ENCODE assay signal across 7 cellular contexts in the genomic region with DNA sequence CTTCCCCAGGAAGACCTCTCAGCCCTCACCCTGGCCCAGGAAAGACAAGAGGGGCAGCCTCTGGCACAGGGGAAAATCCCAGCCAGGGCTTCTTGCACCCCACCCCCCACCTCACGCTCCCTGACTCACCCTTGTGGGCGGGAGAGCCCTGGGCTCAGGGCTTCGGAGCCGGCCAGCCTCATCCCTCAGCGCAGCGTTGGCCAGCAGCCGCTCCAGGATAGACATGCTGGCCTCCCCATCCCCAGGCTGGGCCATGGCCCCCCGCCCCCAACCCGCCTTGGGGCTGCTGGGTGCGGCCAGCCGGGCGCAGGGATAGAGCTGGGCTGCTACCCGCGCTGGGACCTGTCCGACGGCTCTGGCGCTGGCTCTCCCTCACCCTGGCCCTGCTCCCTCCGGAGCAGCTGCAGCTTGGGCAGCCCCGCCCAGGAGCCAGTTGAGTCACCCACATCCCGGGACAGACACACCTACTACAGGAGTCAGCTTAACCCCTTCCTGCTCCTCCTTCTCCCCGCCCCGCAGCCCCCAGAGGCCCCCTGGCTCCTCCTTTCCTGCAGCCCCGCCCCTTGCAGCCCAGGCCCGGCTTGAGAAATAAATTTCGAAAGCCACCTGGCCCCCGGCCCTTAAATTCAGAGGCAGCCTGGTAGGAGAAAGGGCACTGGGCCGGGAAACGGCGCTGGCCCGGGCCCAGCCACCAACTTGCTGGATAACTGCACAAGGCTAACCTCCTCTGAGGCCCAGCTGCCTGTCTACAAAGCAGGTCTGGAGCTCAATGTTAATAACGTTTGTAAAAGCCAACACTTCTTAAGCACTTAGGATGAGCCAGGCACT. TPM values are rescaled to one million over a fixed set of nuclear protein-coding genes. Genes with fewer than 3 reads are reported as not detected.
DNase-seq lines count a peak whose midpoint lies in the region; ATAC-seq and TF ChIP-seq lines count a peak whose summit lies in the region.

No MANE protein-coding gene starts in this region.

- peak; percentile 99 for ATAC-seq in GM18499 (IDR thresholded peaks at IDR 0.05; ENCODE audit: insufficient read depth, unreplicated experiment)
- peak; percentile 98 for ATAC-seq in HG02759 (IDR thresholded peaks at IDR 0.05; ENCODE audit: unreplicated experiment)

- H3K27ac ChIP-seq in dorsolateral prefrontal cortex (peak overlapping the region in 50 of 59 donors; percentile 16 to 81 (median 56)), liver (ENCODE audit: low read depth in 1 of 2, low read length in 2 of 2) (peak overlapping the region; percentile 92 to 93)

- H3K9ac ChIP-seq in liver (ENCODE audit: low read depth in 1 of 2, low read length in 2 of 2) = peak overlapping the region in 1 of 2 donors; percentile 20

- DNase-seq in NCI-H1694 treated with DMSO at 0.1 percent for 48 hours (lab: John Stamatoyannopoulos, UW) (peak; percentile 61), dorsolateral prefrontal cortex (peak in 7 of 10 donors; percentile 36 to 79 (median 66))
- peak; percentile 40 to 57 for DNase-seq in activated CD4-positive, alpha-beta T cell treated with anti-CD3 and anti-CD28 coated beads for 4 hours
- peak; percentile 63 to 71 for DNase-seq in stimulated activated CD4-positive, alpha-beta T cell treated with anti-CD3 and anti-CD28 coated beads, Interleukin-4, amount 100 ng/mL, for 48 hours (ENCODE audit: low read depth in 2 of 2)

- no peaks in the 10 kb centered on the region for H3K9me3 ChIP-seq in liver (ENCODE audit: control insufficient read depth in 4 of 4, low read length in 3 of 4)

- H3K27me3 ChIP-seq in dorsolateral prefrontal cortex (no peaks in the 10 kb centered on the region), liver (ENCODE audit: control insufficient read depth in 4 of 4, insufficient read depth in 4 of 4, low read length in 3 of 4) (no peaks in the 10 kb centered on the region)

- peak in 1 of 2 donors; percentile 25 for TF ChIP-seq RAD21 in liver (IDR thresholded peaks at IDR 0.05)

- H3K36me3 ChIP-seq in liver (ENCODE audit: control insufficient read depth in 4 of 4, insufficient read depth in 3 of 4, low read depth in 1 of 4, low read length in 3 of 4) = peaks cover 3 to 9% (median 5%) of the 10 kb centered on the region in 4 donors

- WGBS in liver = 2% methylated on average over 31 of the region's 31 CpGs

- intact Hi-C loops in dorsolateral prefrontal cortex (cut with DNase I) = no loop called here

- peaks cover 42 to 90% (median 80%) of the 10 kb centered on the region in 4 donors for H3K4me1 ChIP-seq in liver (ENCODE audit: control insufficient read depth in 4 of 4, insufficient read depth in 4 of 4, low read length in 3 of 4)

- H3K4me3 ChIP-seq in dorsolateral prefrontal cortex (peak overlapping the region in 55 of 59 donors; percentile 11 to 59 (median 40)), liver (ENCODE audit: low read depth in 1 of 3, low read length in 3 of 3) (peak overlapping the region; percentile 59 to 79 (median 70))

- peak in 1 of 56 donors; percentile 10 for TF ChIP-seq CTCF in dorsolateral prefrontal cortex (IDR thresholded peaks at IDR 0.05 in 54 of 56, conservative IDR thresholded peaks at IDR 0.05 in 2 of 56; ENCODE audit: low read depth in 1 of 56, partially characterized antibody in 56 of 56)
- no peak for TF ChIP-seq CTCF in liver (IDR thresholded peaks at IDR 0.05; ENCODE audit: low read depth, low read length, missing input control)

TF ChIP-seq in liver, 16 proteins besides CTCF, POLR2A, EP300 and RAD21:
- TF ChIP-seq, protein P1, sequence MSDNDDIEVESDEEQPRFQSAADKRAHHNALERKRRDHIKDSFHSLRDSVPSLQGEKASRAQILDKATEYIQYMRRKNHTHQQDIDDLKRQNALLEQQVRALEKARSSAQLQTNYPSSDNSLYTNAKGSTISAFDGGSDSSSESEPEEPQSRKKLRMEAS (IDR thresholded peaks at IDR 0.05) = peak; percentile 69
- TF ChIP-seq, protein P2, sequence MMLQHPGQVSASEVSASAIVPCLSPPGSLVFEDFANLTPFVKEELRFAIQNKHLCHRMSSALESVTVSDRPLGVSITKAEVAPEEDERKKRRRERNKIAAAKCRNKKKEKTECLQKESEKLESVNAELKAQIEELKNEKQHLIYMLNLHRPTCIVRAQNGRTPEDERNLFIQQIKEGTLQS (IDR thresholded peaks at IDR 0.05) = peak; percentile 40
- TF ChIP-seq, protein P3, sequence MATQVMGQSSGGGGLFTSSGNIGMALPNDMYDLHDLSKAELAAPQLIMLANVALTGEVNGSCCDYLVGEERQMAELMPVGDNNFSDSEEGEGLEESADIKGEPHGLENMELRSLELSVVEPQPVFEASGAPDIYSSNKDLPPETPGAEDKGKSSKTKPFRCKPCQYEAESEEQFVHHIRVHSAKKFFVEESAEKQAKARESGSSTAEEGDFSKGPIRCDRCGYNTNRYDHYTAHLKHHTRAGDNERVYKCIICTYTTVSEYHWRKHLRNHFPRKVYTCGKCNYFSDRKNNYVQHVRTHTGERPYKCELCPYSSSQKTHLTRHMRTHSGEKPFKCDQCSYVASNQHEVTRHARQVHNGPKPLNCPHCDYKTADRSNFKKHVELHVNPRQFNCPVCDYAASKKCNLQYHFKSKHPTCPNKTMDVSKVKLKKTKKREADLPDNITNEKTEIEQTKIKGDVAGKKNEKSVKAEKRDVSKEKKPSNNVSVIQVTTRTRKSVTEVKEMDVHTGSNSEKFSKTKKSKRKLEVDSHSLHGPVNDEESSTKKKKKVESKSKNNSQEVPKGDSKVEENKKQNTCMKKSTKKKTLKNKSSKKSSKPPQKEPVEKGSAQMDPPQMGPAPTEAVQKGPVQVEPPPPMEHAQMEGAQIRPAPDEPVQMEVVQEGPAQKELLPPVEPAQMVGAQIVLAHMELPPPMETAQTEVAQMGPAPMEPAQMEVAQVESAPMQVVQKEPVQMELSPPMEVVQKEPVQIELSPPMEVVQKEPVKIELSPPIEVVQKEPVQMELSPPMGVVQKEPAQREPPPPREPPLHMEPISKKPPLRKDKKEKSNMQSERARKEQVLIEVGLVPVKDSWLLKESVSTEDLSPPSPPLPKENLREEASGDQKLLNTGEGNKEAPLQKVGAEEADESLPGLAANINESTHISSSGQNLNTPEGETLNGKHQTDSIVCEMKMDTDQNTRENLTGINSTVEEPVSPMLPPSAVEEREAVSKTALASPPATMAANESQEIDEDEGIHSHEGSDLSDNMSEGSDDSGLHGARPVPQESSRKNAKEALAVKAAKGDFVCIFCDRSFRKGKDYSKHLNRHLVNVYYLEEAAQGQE (IDR thresholded peaks at IDR 0.05) = peak; percentile 81
- TF ChIP-seq GABPA (IDR thresholded peaks at IDR 0.05 in 1 of 2, conservative IDR thresholded peaks at IDR 0.05 in 1 of 2) (no peak), HNF4A (conservative IDR thresholded peaks at IDR 0.05) (peak; percentile 60 to 77), EGR1 (IDR thresholded peaks at IDR 0.05; ENCODE audit: low read depth in 2 of 2) (no peak), NR2F2 (IDR thresholded peaks at IDR 0.05) (no peak), HNF4G (IDR thresholded peaks at IDR 0.05) (no peak), FOXA1 (IDR thresholded peaks at IDR 0.05) (peak; percentile 31), RXRA (IDR thresholded peaks at IDR 0.05) (peak; percentile 75 to 76), SP1 (IDR thresholded peaks at IDR 0.05) (peak; percentile 79), JUND (IDR thresholded peaks at IDR 0.05) (peak; percentile 83 to 84), TAF1 (conservative IDR thresholded peaks at IDR 0.05) (peak; percentile 41), YY1 (IDR thresholded peaks at IDR 0.05) (peak; percentile 41)
- TF ChIP-seq, protein P4, sequence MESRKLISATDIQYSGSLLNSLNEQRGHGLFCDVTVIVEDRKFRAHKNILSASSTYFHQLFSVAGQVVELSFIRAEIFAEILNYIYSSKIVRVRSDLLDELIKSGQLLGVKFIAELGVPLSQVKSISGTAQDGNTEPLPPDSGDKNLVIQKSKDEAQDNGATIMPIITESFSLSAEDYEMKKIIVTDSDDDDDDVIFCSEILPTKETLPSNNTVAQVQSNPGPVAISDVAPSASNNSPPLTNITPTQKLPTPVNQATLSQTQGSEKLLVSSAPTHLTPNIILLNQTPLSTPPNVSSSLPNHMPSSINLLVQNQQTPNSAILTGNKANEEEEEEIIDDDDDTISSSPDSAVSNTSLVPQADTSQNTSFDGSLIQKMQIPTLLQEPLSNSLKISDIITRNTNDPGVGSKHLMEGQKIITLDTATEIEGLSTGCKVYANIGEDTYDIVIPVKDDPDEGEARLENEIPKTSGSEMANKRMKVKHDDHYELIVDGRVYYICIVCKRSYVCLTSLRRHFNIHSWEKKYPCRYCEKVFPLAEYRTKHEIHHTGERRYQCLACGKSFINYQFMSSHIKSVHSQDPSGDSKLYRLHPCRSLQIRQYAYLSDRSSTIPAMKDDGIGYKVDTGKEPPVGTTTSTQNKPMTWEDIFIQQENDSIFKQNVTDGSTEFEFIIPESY (IDR thresholded peaks at IDR 0.05) = peak; percentile 57
TF ChIP-seq in liver: peak in this region for 11.

RNA-seq across cellular contexts. Expression of a gene that starts 13.4 kb away (rescaled TPM):
- 100 to 1,000 TPM in 1 of 120 experiments, 10 to 100 TPM in 119; 31.3 to 111 (median 55.2) TPM for total RNA-seq in dorsolateral prefrontal cortex
- 10 to 100 TPM; 28.3 to 61.9 TPM for total RNA-seq in liver
- 10 to 100 TPM; 32.0 to 67.1 TPM for polyA plus RNA-seq in liver

RNA-seq across cellular contexts. Expression of a gene that starts 24.4 kb away (rescaled TPM):
- total RNA-seq in dorsolateral prefrontal cortex = 10 to 100 TPM; 43.7 to 71.1 (median 56.7) TPM
- total RNA-seq in liver = 10 to 100 TPM; 28.5 to 45.3 TPM
- polyA plus RNA-seq in liver = 10 to 100 TPM; 13.9 to 28.2 TPM

RNA-seq across cellular contexts. Expression of a gene that starts 26.8 kb away (rescaled TPM):
- total RNA-seq in dorsolateral prefrontal cortex (under 1 TPM in 6 of 120 experiments, not detected in 114; 0.30 to 0.83 (median 0.40) TPM), liver (under 1 TPM; 0.28 to 0.33 TPM)
- under 1 TPM; 0.18 TPM for polyA plus RNA-seq in liver

Comparison
In these comparisons a context has a peak if more than half of its experiments do, and no peak if none do; other contexts are left out.
1. Peak in every context shown above with its lines: DNase-seq, ATAC-seq, H3K4me3 ChIP-seq and H3K27ac ChIP-seq.